In the genomic region with DNA sequence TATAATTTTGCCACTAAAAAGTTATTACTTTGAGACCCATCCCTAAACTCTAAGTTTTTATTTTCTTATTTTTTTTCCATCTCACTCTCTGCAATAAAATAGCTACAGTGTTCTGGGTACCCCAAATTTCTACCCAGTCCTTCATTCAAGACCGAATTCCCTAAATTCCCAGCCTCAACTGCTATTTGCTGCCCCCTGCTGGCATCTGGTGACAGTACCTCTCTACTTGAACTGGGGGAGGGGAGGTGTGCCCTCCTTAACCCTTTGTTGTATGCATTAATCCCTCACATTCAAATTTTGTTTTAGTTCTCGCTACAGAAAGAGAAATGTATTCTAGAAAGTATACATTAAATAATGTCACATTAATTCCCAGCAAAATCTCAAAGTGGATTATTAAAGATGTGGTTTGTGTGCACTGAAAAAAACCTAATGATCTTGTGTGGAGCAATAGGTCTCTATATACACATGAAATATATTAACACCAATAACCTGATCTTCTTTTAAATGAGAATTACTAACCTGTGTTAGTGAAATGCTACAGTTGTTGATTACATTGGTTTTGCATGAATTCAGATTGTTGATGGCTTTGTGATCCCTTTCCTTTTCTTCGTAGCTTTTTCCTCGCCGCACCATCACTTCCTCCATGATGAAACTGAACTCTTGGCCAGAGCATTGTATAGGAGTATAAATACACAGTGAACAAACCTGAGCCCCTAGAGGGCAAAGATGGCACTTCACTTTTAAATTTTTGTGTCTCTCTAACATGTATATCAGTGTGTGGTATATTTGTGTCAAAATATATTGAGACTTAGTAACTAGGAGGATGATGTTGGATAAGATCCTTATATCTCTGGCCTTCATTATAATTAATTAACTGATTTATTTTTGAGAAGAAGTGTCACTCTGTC, we compare ENCODE assay signal across 8 cellular contexts.
DNase-seq lines count a peak whose midpoint lies in the region; ATAC-seq, FAIRE-seq and TF ChIP-seq lines count a peak whose summit lies in the region.

No MANE protein-coding gene starts in this region.

- H3K27me3 ChIP-seq in GM23338 (ENCODE audit: insufficient read depth) (no peaks in the 10 kb centered on the region), astrocyte (ENCODE audit: insufficient read depth, low read length) (no peaks in the 10 kb centered on the region)

- POLR2A ChIA-PET in activated CD4-positive, alpha-beta T cell treated with anti-CD3 and anti-CD28 coated beads, Interleukin-2, amount 10 ng/mL, durations not matched to agents 7 days and 5 days (lab: Charles Lee), result no interaction called here

- H3K27ac Mint-ChIP-seq in activated CD4-positive, alpha-beta T cell treated with anti-CD3 and anti-CD28 coated beads, Interleukin-2, amount 10 ng/mL, durations not matched to agents 7 days and 5 days, result no peak overlapping the region
- H3K27ac Mint-ChIP-seq in GM23338 (no peak overlapping the region; the same call in 1 of the 2 replicates), astrocyte (ENCODE audit: unreplicated experiment) (no peak overlapping the region)
- H3K27ac Mint-ChIP-seq in activated T-helper 17 cell treated with anti-CD3 and anti-CD28 coated beads, Interleukin-2, amount 50 U/mL, for 72 hours, result no peak overlapping the region

- CTCF ChIA-PET in activated CD4-positive, alpha-beta T cell treated with anti-CD3 and anti-CD28 coated beads, Interleukin-2, amount 10 ng/mL, durations not matched to agents 7 days and 5 days (lab: Charles Lee), result interaction anchor here (0.6 kb wide), 1 partner anchor 994 kb away, joined by 3 read pairs; no protein-coding TSS in a partner anchor

- H3K36me3 ChIP-seq in GM23338 (ENCODE audit: insufficient read depth), result no peaks in the 10 kb centered on the region
- H3K36me3 ChIP-seq in astrocyte (ENCODE audit: insufficient read depth, low read length), result no peaks in the 10 kb centered on the region

- H3K4me1 ChIP-seq in GM23338 (ENCODE audit: insufficient read depth) (no peaks in the 10 kb centered on the region), astrocyte (ENCODE audit: insufficient read depth, low read length) (peaks cover 5% of the 10 kb centered on the region)

- no peak for FAIRE-seq in astrocyte (lab: Jason Lieb, UNC)

- H3K9me3 Mint-ChIP-seq in activated CD4-positive, alpha-beta T cell treated with anti-CD3 and anti-CD28 coated beads, Interleukin-2, amount 10 ng/mL, durations not matched to agents 7 days and 5 days, result no peaks in the 10 kb centered on the region
- H3K9me3 Mint-ChIP-seq in GM23338, result no peaks in the 10 kb centered on the region
- no peaks in the 10 kb centered on the region for H3K9me3 Mint-ChIP-seq in astrocyte (ENCODE audit: unreplicated experiment)
- peaks cover 3% of the 10 kb centered on the region for H3K9me3 Mint-ChIP-seq in activated T-helper 17 cell treated with anti-CD3 and anti-CD28 coated beads, Interleukin-2, amount 50 U/mL, for 72 hours

- ATAC-seq in GM23338, result peak; percentile 89
- no peak for ATAC-seq in activated T-helper 17 cell treated with anti-CD3 and anti-CD28 coated beads, Interleukin-2, amount 50 U/mL, for 72 hours (replicated peaks)

- no peak overlapping the region for H3K9ac ChIP-seq in astrocyte (ENCODE audit: low read length)

- peak; percentile 17 for DNase-seq in activated CD4-positive, alpha-beta T cell treated with anti-CD3 and anti-CD28 coated beads, Interleukin-2, amount 10 ng/mL, durations not matched to agents 7 days and 5 days
- no peak for DNase-seq in activated CD4-positive, alpha-beta T cell treated with anti-CD3 and anti-CD28 coated beads, Interleukin-2, amount 50 U/mL, for 1 hour
- DNase-seq in GM23338 (ENCODE audit: low spot score), result peak; percentile 89
- peak; percentile 23 for DNase-seq in NCI-H2029 (lab: John Stamatoyannopoulos, UW)
- peak; percentile 16 for DNase-seq in astrocyte (ENCODE audit: low read depth)
- DNase-seq in iPS-NIHi11 (ENCODE audit: low spot score), result peak; percentile 80
- DNase-seq in stimulated activated CD4-positive, alpha-beta T cell treated with anti-CD3 and anti-CD28 coated beads, Interleukin-4, amount 100 ng/mL, for 48 hours (ENCODE audit: low read depth in 2 of 2), result peak; percentile 11 to 24

- H4K20me1 ChIP-seq in GM23338 (replicated peaks; ENCODE audit: insufficient read depth), result no peaks in the 10 kb centered on the region
- no peaks in the 10 kb centered on the region for H4K20me1 ChIP-seq in astrocyte (ENCODE audit: insufficient read depth, low read length)

- no peaks in the 10 kb centered on the region for H3K4me1 Mint-ChIP-seq in activated CD4-positive, alpha-beta T cell treated with anti-CD3 and anti-CD28 coated beads, Interleukin-2, amount 10 ng/mL, durations not matched to agents 7 days and 5 days
- H3K4me1 Mint-ChIP-seq in GM23338, result peaks cover 12% of the 10 kb centered on the region
- H3K4me1 Mint-ChIP-seq in astrocyte (ENCODE audit: low read depth, unreplicated experiment), result peaks cover 15% of the 10 kb centered on the region
- H3K4me1 Mint-ChIP-seq in activated T-helper 17 cell treated with anti-CD3 and anti-CD28 coated beads, Interleukin-2, amount 50 U/mL, for 72 hours, result no peaks in the 10 kb centered on the region

- H3K79me2 ChIP-seq in GM23338 (replicated peaks; ENCODE audit: insufficient read depth) (no peaks in the 10 kb centered on the region), astrocyte (ENCODE audit: insufficient read depth, low read length) (no peaks in the 10 kb centered on the region)

- H3K9me2 ChIP-seq in GM23338 (ENCODE audit: insufficient read depth), result peaks cover 4% of the 10 kb centered on the region; the same call in 1 of the 2 replicates

- H3K4me3 Mint-ChIP-seq in activated CD4-positive, alpha-beta T cell treated with anti-CD3 and anti-CD28 coated beads, Interleukin-2, amount 10 ng/mL, durations not matched to agents 7 days and 5 days, result no peak overlapping the region
- H3K4me3 Mint-ChIP-seq in GM23338, result no peak overlapping the region
- H3K4me3 Mint-ChIP-seq in astrocyte (ENCODE audit: unreplicated experiment), result no peak overlapping the region
- H3K4me3 Mint-ChIP-seq in activated T-helper 17 cell treated with anti-CD3 and anti-CD28 coated beads, Interleukin-2, amount 50 U/mL, for 72 hours, result no peak overlapping the region

- H3F3A ChIP-seq in GM23338 (replicated peaks; ENCODE audit: low read depth), result no peaks in the 10 kb centered on the region

- H3K27ac ChIP-seq in GM23338 (ENCODE audit: low read depth), result no peak overlapping the region
- no peak overlapping the region for H3K27ac ChIP-seq in astrocyte (ENCODE audit: low read depth, low read length)

- no peaks in the 10 kb centered on the region for H3K36me3 Mint-ChIP-seq in activated CD4-positive, alpha-beta T cell treated with anti-CD3 and anti-CD28 coated beads, Interleukin-2, amount 10 ng/mL, durations not matched to agents 7 days and 5 days (ENCODE audit: low read depth)
- H3K36me3 Mint-ChIP-seq in GM23338 (ENCODE audit: low read depth), result no peaks in the 10 kb centered on the region
- no peaks in the 10 kb centered on the region for H3K36me3 Mint-ChIP-seq in astrocyte (ENCODE audit: low read depth, unreplicated experiment)
- H3K36me3 Mint-ChIP-seq in activated T-helper 17 cell treated with anti-CD3 and anti-CD28 coated beads, Interleukin-2, amount 50 U/mL, for 72 hours (ENCODE audit: low read depth), result no peaks in the 10 kb centered on the region

- H3K4me3 ChIP-seq in GM23338, result no peak overlapping the region
- no peak overlapping the region for H3K4me3 ChIP-seq in astrocyte (ENCODE audit: insufficient read depth, low read depth, low read length)

- H3K9me3 ChIP-seq in astrocyte (ENCODE audit: insufficient read depth, low read depth, low read length), result no peaks in the 10 kb centered on the region

- H3K4me2 ChIP-seq in GM23338 (no peak overlapping the region), astrocyte (ENCODE audit: low read length) (no peak overlapping the region)

- H3K27me3 Mint-ChIP-seq in activated CD4-positive, alpha-beta T cell treated with anti-CD3 and anti-CD28 coated beads, Interleukin-2, amount 10 ng/mL, durations not matched to agents 7 days and 5 days, result no peaks in the 10 kb centered on the region
- H3K27me3 Mint-ChIP-seq in GM23338 (ENCODE audit: insufficient read depth, low read depth, poor library complexity) (no peaks in the 10 kb centered on the region), astrocyte (ENCODE audit: low read depth, unreplicated experiment) (no peaks in the 10 kb centered on the region)
- H3K27me3 Mint-ChIP-seq in activated T-helper 17 cell treated with anti-CD3 and anti-CD28 coated beads, Interleukin-2, amount 50 U/mL, for 72 hours, result no peaks in the 10 kb centered on the region

- H2AFZ ChIP-seq in GM23338, result no peak overlapping the region
- H2AFZ ChIP-seq in astrocyte (ENCODE audit: low read depth, low read length), result no peak overlapping the region

- peak; percentile 89 to 97 for TF ChIP-seq CTCF in GM23338 (conservative IDR thresholded peaks at IDR 0.05; ENCODE audit: low read depth in 2 of 2)
- TF ChIP-seq CTCF in astrocyte (IDR thresholded peaks at IDR 0.05; ENCODE audit: insufficient read depth, low read depth, low read length), result peak; percentile 62

TF ChIP-seq in GM23338, 12 proteins besides CTCF, POLR2A, EP300 and RAD21 (continues in another document):
- no peak for TF ChIP-seq CREB1 (CRISPR knock-in tag; IDR thresholded peaks at IDR 0.05; ENCODE audit: low read depth)
- TF ChIP-seq, protein P1, sequence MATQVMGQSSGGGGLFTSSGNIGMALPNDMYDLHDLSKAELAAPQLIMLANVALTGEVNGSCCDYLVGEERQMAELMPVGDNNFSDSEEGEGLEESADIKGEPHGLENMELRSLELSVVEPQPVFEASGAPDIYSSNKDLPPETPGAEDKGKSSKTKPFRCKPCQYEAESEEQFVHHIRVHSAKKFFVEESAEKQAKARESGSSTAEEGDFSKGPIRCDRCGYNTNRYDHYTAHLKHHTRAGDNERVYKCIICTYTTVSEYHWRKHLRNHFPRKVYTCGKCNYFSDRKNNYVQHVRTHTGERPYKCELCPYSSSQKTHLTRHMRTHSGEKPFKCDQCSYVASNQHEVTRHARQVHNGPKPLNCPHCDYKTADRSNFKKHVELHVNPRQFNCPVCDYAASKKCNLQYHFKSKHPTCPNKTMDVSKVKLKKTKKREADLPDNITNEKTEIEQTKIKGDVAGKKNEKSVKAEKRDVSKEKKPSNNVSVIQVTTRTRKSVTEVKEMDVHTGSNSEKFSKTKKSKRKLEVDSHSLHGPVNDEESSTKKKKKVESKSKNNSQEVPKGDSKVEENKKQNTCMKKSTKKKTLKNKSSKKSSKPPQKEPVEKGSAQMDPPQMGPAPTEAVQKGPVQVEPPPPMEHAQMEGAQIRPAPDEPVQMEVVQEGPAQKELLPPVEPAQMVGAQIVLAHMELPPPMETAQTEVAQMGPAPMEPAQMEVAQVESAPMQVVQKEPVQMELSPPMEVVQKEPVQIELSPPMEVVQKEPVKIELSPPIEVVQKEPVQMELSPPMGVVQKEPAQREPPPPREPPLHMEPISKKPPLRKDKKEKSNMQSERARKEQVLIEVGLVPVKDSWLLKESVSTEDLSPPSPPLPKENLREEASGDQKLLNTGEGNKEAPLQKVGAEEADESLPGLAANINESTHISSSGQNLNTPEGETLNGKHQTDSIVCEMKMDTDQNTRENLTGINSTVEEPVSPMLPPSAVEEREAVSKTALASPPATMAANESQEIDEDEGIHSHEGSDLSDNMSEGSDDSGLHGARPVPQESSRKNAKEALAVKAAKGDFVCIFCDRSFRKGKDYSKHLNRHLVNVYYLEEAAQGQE (IDR thresholded peaks at IDR 0.05; ENCODE audit: unreplicated experiment), result no peak
- no peak for TF ChIP-seq STAT1 (IDR thresholded peaks at IDR 0.05; ENCODE audit: unreplicated experiment)
- TF ChIP-seq EZH2 (IDR thresholded peaks at IDR 0.05; ENCODE audit: low read depth, unreplicated experiment), result no peak
